Comparison of ENCODE assay signal across 8 cellular contexts in genomic region chr11:74739546-74740270, GRCh38. TPM values are rescaled to one million over a fixed set of nuclear protein-coding genes. Genes with fewer than 3 reads are reported as not detected.
DNase-seq lines count a peak whose midpoint lies in the region; ATAC-seq and TF ChIP-seq lines count a peak whose summit lies in the region.

No MANE protein-coding gene starts in this region.

- H3K9me3 Mint-ChIP-seq in T-helper 2 cell treated with Interferon-gamma antibody and Interleukin-4, amounts not matched to agents 5 μg/mL and 100 μg/mL, for 36 hours: no peaks in the 10 kb centered on the region
- no peaks in the 10 kb centered on the region for H3K9me3 Mint-ChIP-seq in chondrocyte (ENCODE audit: low read depth)

- peaks cover 43% of the 10 kb centered on the region for H3K27me3 Mint-ChIP-seq in T-helper 2 cell treated with Interferon-gamma antibody and Interleukin-4, amounts not matched to agents 5 μg/mL and 100 μg/mL, for 36 hours (ENCODE audit: low read depth)
- H3K27me3 Mint-ChIP-seq in chondrocyte (ENCODE audit: low read depth): peaks cover 3% of the 10 kb centered on the region

- no peak overlapping the region for H3K27ac Mint-ChIP-seq in T-helper 2 cell treated with Interferon-gamma antibody and Interleukin-4, amounts not matched to agents 5 μg/mL and 100 μg/mL, for 36 hours
- H3K27ac Mint-ChIP-seq in chondrocyte (ENCODE audit: unreplicated experiment): no peak overlapping the region

- H3K36me3 Mint-ChIP-seq in T-helper 2 cell treated with Interferon-gamma antibody and Interleukin-4, amounts not matched to agents 5 μg/mL and 100 μg/mL, for 36 hours (ENCODE audit: low read depth): no peaks in the 10 kb centered on the region
- no peaks in the 10 kb centered on the region for H3K36me3 Mint-ChIP-seq in chondrocyte (ENCODE audit: low read depth)

- peak; percentile 94 for TF ChIP-seq CTCF in chondrocyte (IDR thresholded peaks at IDR 0.05)

- DNase-seq in T-helper 2 cell (peak in 3 of 5 experiments; percentile 14 to 51 (median 23)), M059J (ENCODE audit: low read depth) (peak; percentile 66), T-helper 1 cell (peak in 4 of 5 donors; percentile 22 to 44 (median 33)), chondrocyte (ENCODE audit: low spot score) (no peak), left kidney (ENCODE audit: low read depth, low spot score) (peak; percentile 82), NCI-H187 treated with DMSO at 0.1 percent for 48 hours (lab: John Stamatoyannopoulos, UW) (no peak)
- no peak for DNase-seq in T-helper 2 cell treated with Interferon-gamma antibody and Interleukin-4, amounts not matched to agents 5 μg/mL and 100 μg/mL, for 36 hours (ENCODE audit: low spot score)
- DNase-seq in stimulated activated naive CD8-positive, alpha-beta T cell treated with anti-CD3 and anti-CD28 coated beads, Interleukin-15, Interleukin-2, amounts not matched to agents 100 U/mL and 50 U/mL, for 24 hours: peak; percentile 39

- no peak overlapping the region for H3K4me3 Mint-ChIP-seq in T-helper 2 cell treated with Interferon-gamma antibody and Interleukin-4, amounts not matched to agents 5 μg/mL and 100 μg/mL, for 36 hours
- H3K4me3 Mint-ChIP-seq in chondrocyte (ENCODE audit: unreplicated experiment): no peak overlapping the region

- H3K4me1 Mint-ChIP-seq in T-helper 2 cell treated with Interferon-gamma antibody and Interleukin-4, amounts not matched to agents 5 μg/mL and 100 μg/mL, for 36 hours (ENCODE audit: low read depth): no peaks in the 10 kb centered on the region
- H3K4me1 Mint-ChIP-seq in chondrocyte (ENCODE audit: low read depth): no peaks in the 10 kb centered on the region

- peak; percentile 73 for ATAC-seq in stimulated activated naive CD8-positive, alpha-beta T cell treated with anti-CD3 and anti-CD28 coated beads, Interleukin-15, Interleukin-2, amounts not matched to agents 100 U/mL and 50 U/mL, for 24 hours

RNA-seq across cellular contexts. Expression of gene CHRDL2, which starts 8.5 kb away (rescaled TPM):
- total RNA-seq in M059J (2014; rRNA removed; shearing (Covaris generic)): not detected in 2 replicates
- total RNA-seq in chondrocyte: not detected in 3 replicates

RNA-seq across cellular contexts. Expression of gene RNF169, which starts 8.9 kb away (rescaled TPM):
- total RNA-seq in M059J (2014; rRNA removed; shearing (Covaris generic)): 12.9 and 16.9 TPM in 2 replicates
- total RNA-seq in chondrocyte: 11.8 to 13.2 TPM (median 13.1 TPM) in 3 replicates

Comparison
In these comparisons a context has a peak if more than half of its experiments do, and no peak if none do; other contexts are left out.
1. DNase-seq: peak in T-helper 2 cell (3 of 5), M059J (single experiment), T-helper 1 cell (4 of 5), left kidney (single experiment) and stimulated activated naive CD8-positive, alpha-beta T cell treated with anti-CD3 and anti-CD28 coated beads, Interleukin-15, Interleukin-2, amounts not matched to agents 100 U/mL and 50 U/mL, for 24 hours (single experiment); none in T-helper 2 cell treated with Interferon-gamma antibody and Interleukin-4, amounts not matched to agents 5 μg/mL and 100 μg/mL, for 36 hours (single experiment), chondrocyte (single experiment) and NCI-H187 treated with DMSO at 0.1 percent for 48 hours (single experiment).